20 cellular contexts compared by ENCODE assay signal in genomic region chr12:7899755-7900154, GRCh38. TPM values are rescaled to one million over a fixed set of nuclear protein-coding genes. Genes with fewer than 3 reads are reported as not detected.
DNase-seq lines count a peak whose midpoint lies in the region; ATAC-seq and TF ChIP-seq lines count a peak whose summit lies in the region.
"Had no signal": no experiment of that assay in that cellular context is flagged by ENCODE, and none has a peak within 500 bp of the region (broad histone marks: within the 10 kb centered on the region; RNA-seq: fewer than 3 reads in every experiment).

No MANE protein-coding gene starts in this region.

- H3K79me2 ChIP-seq in GM23248 (ENCODE audit: insufficient read depth) = no peaks in the 10 kb centered on the region

- H3K4me1 Mint-ChIP-seq in activated naive CD8-positive, alpha-beta T cell treated with anti-CD3 and anti-CD28 coated beads, Interleukin-2, amount 50 U/mL, for 24 hours = no peaks in the 10 kb centered on the region

- TF ChIP-seq CTCF in AG04450 (IDR thresholded peaks at IDR 0.05; ENCODE audit: low read depth, low read length) = no peak
- TF ChIP-seq CTCF in choroid plexus epithelial cell (conservative IDR thresholded peaks at IDR 0.05; ENCODE audit: low read depth, low read length) = no peak
- TF ChIP-seq CTCF in right lobe of liver (IDR thresholded peaks at IDR 0.05) = no peak
- no peak for TF ChIP-seq CTCF in dorsolateral prefrontal cortex (IDR thresholded peaks at IDR 0.05 in 54 of 56, conservative IDR thresholded peaks at IDR 0.05 in 2 of 56; ENCODE audit: low read depth in 1 of 56, partially characterized antibody in 56 of 56)

- DNase-seq in AG04450 (ENCODE audit: low read depth, low spot score) (peak; percentile 16), GM23248 (peak; percentile 71), choroid plexus epithelial cell (ENCODE audit: low read depth) (peak; percentile 42), iris pigment epithelial cell (ENCODE audit: low read depth) (peak; percentile 48), right lobe of liver (no peak), dorsolateral prefrontal cortex (no peak)
- no peak for DNase-seq in activated naive CD8-positive, alpha-beta T cell treated with anti-CD3 and anti-CD28 coated beads, Interleukin-2, amount 50 U/mL, for 24 hours
- DNase-seq: AML-193, Calu3, GDM1, Karpas-422, NCI-H1930, NCI-H2171 treated with DMSO at 0.1 percent for 48 hours, NCI-H510A, Peyer's patch, Right ventricle myocardium superior, SK-N-SH had no signal

- WGBS in GM23248 (ENCODE audit: low coverage in 1 of 2, low lambda C conversion rate in 2 of 2, missing lambda C conversion rate in 2 of 2), 2 experiments = 64 to 69% methylated on average over 7 of the region's 7 CpGs
- 91% methylated on average over 7 of the region's 7 CpGs for WGBS in right lobe of liver (ENCODE audit: insufficient coverage, low coverage, low lambda C conversion rate, missing lambda C conversion rate)

- TF ChIP-seq POLR2A in right lobe of liver (IDR thresholded peaks at IDR 0.05) = no peak
- no peak for TF ChIP-seq POLR2A in GM18505 (IDR thresholded peaks at IDR 0.05; ENCODE audit: borderline replicate concordance, extremely low read depth, insufficient read depth, insufficient read length)

- H3K36me3 ChIP-seq in GM23248 (ENCODE audit: low read depth) = no peaks in the 10 kb centered on the region
- H3K36me3 ChIP-seq in right lobe of liver = no peaks in the 10 kb centered on the region
- H3K36me3 ChIP-seq: HAP-1, Peyer's patch had no signal

- no peak overlapping the region for H2AFZ ChIP-seq in GM23248

- no peak overlapping the region for H3K9ac ChIP-seq in GM23248
- H3K9ac ChIP-seq: SK-N-SH had no signal

- POLR2A ChIA-PET in AG04450 (lab: Yijun Ruan, JAX) = no interaction called here

- CTCF ChIA-PET in AG04450 (lab: Charles Lee) = interaction anchor here (0.6 to 1.4 kb wide), 3 partner anchors 33 to 57 kb away, joined by 3 to 6 read pairs (median 5); no protein-coding TSS in a partner anchor

- H3K27me3 Mint-ChIP-seq in activated naive CD8-positive, alpha-beta T cell treated with anti-CD3 and anti-CD28 coated beads, Interleukin-2, amount 50 U/mL, for 24 hours = no peaks in the 10 kb centered on the region

- H3K4me3 Mint-ChIP-seq in activated naive CD8-positive, alpha-beta T cell treated with anti-CD3 and anti-CD28 coated beads, Interleukin-2, amount 50 U/mL, for 24 hours = no peak overlapping the region

- no peak overlapping the region for H3K27ac Mint-ChIP-seq in activated naive CD8-positive, alpha-beta T cell treated with anti-CD3 and anti-CD28 coated beads, Interleukin-2, amount 50 U/mL, for 24 hours

- H3K4me1 ChIP-seq in GM23248 (ENCODE audit: insufficient read depth) (0 out of 2 replicates have a peak, but pooled peaks cover 4% of the 10 kb centered on the region), right lobe of liver (no peaks in the 10 kb centered on the region)
- H3K4me1 ChIP-seq: HAP-1, Peyer's patch had no signal

- in situ Hi-C loops in GM23248 (cut with MboI) = no loop called here

- peaks cover 6% of the 10 kb centered on the region; the same call in 1 of the 2 replicates for H3F3A ChIP-seq in GM23248 (ENCODE audit: insufficient read depth)

- no peaks in the 10 kb centered on the region for H3K36me3 Mint-ChIP-seq in activated naive CD8-positive, alpha-beta T cell treated with anti-CD3 and anti-CD28 coated beads, Interleukin-2, amount 50 U/mL, for 24 hours (ENCODE audit: low read depth)

- no peak for ATAC-seq in activated naive CD8-positive, alpha-beta T cell treated with anti-CD3 and anti-CD28 coated beads, Interleukin-2, amount 50 U/mL, for 24 hours
- ATAC-seq in right lobe of liver = no peak
- no peak for ATAC-seq in GM18505 (IDR thresholded peaks at IDR 0.05; ENCODE audit: unreplicated experiment)

- no peaks in the 10 kb centered on the region for H3K27me3 ChIP-seq in AG04450 (ENCODE audit: control insufficient read depth, insufficient read depth, low read length)
- no peaks in the 10 kb centered on the region for H3K27me3 ChIP-seq in GM23248 (replicated peaks; ENCODE audit: insufficient read depth)
- no peaks in the 10 kb centered on the region for H3K27me3 ChIP-seq in right lobe of liver
- no peaks in the 10 kb centered on the region for H3K27me3 ChIP-seq in dorsolateral prefrontal cortex
- H3K27me3 ChIP-seq: Peyer's patch had no signal

- intact Hi-C loops in right lobe of liver (cut with DNase I) (no loop called here), dorsolateral prefrontal cortex (cut with DNase I) (no loop called here)

- H4K20me1 ChIP-seq in GM23248 (ENCODE audit: insufficient read depth) = no peaks in the 10 kb centered on the region

- H3K4me3 ChIP-seq in AG04450 (ENCODE audit: low read depth, low read length) (no peak overlapping the region), GM23248 (no peak overlapping the region), choroid plexus epithelial cell (ENCODE audit: low read depth, low read length) (no peak overlapping the region), right lobe of liver (no peak overlapping the region), dorsolateral prefrontal cortex (no peak overlapping the region)
- H3K4me3 ChIP-seq: HAP-1, Peyer's patch had no signal

- no peaks in the 10 kb centered on the region for H3K9me3 Mint-ChIP-seq in activated naive CD8-positive, alpha-beta T cell treated with anti-CD3 and anti-CD28 coated beads, Interleukin-2, amount 50 U/mL, for 24 hours

- no peaks in the 10 kb centered on the region for H3K9me2 ChIP-seq in GM23248 (ENCODE audit: insufficient read depth)
- H3K9me2 ChIP-seq: SK-N-SH had no signal

- H3K9me3 ChIP-seq in AG04450 (ENCODE audit: control insufficient read depth, insufficient read depth, low read length) = no peaks in the 10 kb centered on the region
- H3K9me3 ChIP-seq in GM23248 (ENCODE audit: low read depth) = no peaks in the 10 kb centered on the region
- H3K9me3 ChIP-seq in right lobe of liver = no peaks in the 10 kb centered on the region
- H3K9me3 ChIP-seq: HAP-1, Peyer's patch, SK-N-SH had no signal

- H3K27ac ChIP-seq in AG04450 (ENCODE audit: low read depth, low read length) (no peak overlapping the region), GM23248 (no peak overlapping the region), right lobe of liver (no peak overlapping the region), dorsolateral prefrontal cortex (no peak overlapping the region)
- H3K27ac ChIP-seq: 22Rv1, Peyer's patch had no signal

- no peak overlapping the region for H3K4me2 ChIP-seq in GM23248 (ENCODE audit: unreplicated experiment)
- H3K4me2 ChIP-seq: SK-N-SH had no signal

RNA-seq across cellular contexts. Expression of gene SLC2A14, which starts 27.0 kb away (rescaled TPM):
- 0.12 and 0.17 TPM in 2 replicates for polyA plus RNA-seq in AG04450 (2011; rRNA removed)
- polyA minus RNA-seq in AG04450 (2011; rRNA and poly(A)+ RNA removed) = 0.23 and 0.26 TPM in 2 replicates
- not detected in 2 replicates for total RNA-seq in GM23248 (2014; rRNA removed; shearing (Covaris generic))
- polyA plus RNA-seq in GM23248 (2016; fragmentation: Nextera tagmentation; extraction: Ambion mirVana) = not detected in 2 replicates
- total RNA-seq in right lobe of liver = 100 to 1,000 TPM in 1 of 6 experiments, 1 to 10 TPM in 2, under 1 TPM in 3; 0.18 to 110 (median 0.95) TPM
- 1 to 10 TPM in 37 of 120 experiments, under 1 TPM in 42, not detected in 41; 0.18 to 7.4 (median 0.71) TPM for total RNA-seq in dorsolateral prefrontal cortex
- total RNA-seq: Calu3, Right ventricle myocardium superior had no signal

RNA-seq across cellular contexts. Expression of gene SLC2A3, which starts 36.2 kb away (rescaled TPM):
- polyA plus RNA-seq in AG04450 (2011; rRNA removed) (57.7 and 58.5 TPM in 2 replicates), GM23248 (2016; fragmentation: Nextera tagmentation; extraction: Ambion mirVana) (71.5 and 71.8 TPM in 2 replicates)
- 79.7 and 120 TPM in 2 replicates for polyA minus RNA-seq in AG04450 (2011; rRNA and poly(A)+ RNA removed)
- 72.5 and 73.7 TPM in 2 replicates for total RNA-seq in GM23248 (2014; rRNA removed; shearing (Covaris generic))
- total RNA-seq in right lobe of liver (10 to 100 TPM in 2 of 6 experiments, 1 to 10 TPM in 4; 6.6 to 53.5 (median 8.4) TPM), dorsolateral prefrontal cortex (100 to 1,000 TPM in 74 of 120 experiments, 10 to 100 TPM in 46; 42.4 to 309 (median 110) TPM)
- total RNA-seq: Calu3 had no signal

Comparison
In these comparisons a context has a peak if more than half of its experiments do, and no peak if none do; other contexts are left out.
1. DNase-seq: peak in AG04450 (single experiment), GM23248 (single experiment), choroid plexus epithelial cell (single experiment) and iris pigment epithelial cell (single experiment); none in activated naive CD8-positive, alpha-beta T cell treated with anti-CD3 and anti-CD28 coated beads, Interleukin-2, amount 50 U/mL, for 24 hours (single experiment), right lobe of liver (0 of 3) and dorsolateral prefrontal cortex (0 of 10).